ENCODE assay signal across 31 cellular contexts in the genomic region with DNA sequence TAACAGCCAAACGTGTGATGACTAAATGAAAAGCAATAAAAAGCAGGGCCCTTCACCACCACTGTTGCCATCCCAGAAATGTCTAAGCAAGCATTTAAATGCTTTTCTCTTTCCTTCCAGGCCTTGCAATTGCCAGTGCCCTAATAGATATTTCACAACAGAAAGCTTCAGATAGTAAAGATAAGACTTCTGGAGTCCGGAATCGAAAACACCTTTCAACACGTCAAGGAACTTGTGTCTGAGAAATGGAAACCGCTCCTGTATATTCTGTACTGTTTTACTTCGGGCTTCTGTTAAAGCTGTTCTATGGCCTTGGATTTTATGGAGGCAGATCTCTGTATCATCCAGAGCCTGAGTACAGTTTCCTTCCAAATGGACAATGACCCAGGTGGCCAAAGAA.
"Had no signal": no experiment of that assay in that cellular context is flagged by ENCODE, and none has a peak within 500 bp of the region (broad histone marks: within the 10 kb centered on the region; RNA-seq: fewer than 3 reads in every experiment).

No MANE protein-coding gene starts in this region.

- H3K27ac ChIP-seq: brain microvascular endothelial cell, coronary artery, dorsolateral prefrontal cortex, foreskin keratinocyte, gastrocnemius medialis, heart left ventricle, WERI-Rb-1 had no signal

- H3K27me3 ChIP-seq: brain microvascular endothelial cell, foreskin keratinocyte, gastrocnemius medialis, heart left ventricle had no signal

- H3K9me3 ChIP-seq: gastrocnemius medialis, heart left ventricle had no signal

- H3K4me1 ChIP-seq: gastrocnemius medialis, heart left ventricle had no signal

- DNase-seq: activated B cell treated with CpG ODN at 0.5 μM for 24 hours; activated CD4-positive, alpha-beta T cell treated with anti-CD3 and anti-CD28 coated beads for 48 hours; activated CD4-positive, alpha-beta T cell treated with anti-CD3 and anti-CD28 coated beads, Interleukin-2, amount 50 U/mL, for 1 hour; activated CD4-positive, alpha-beta T cell treated with anti-CD3 and anti-CD28 coated beads, Interleukin-2, amount 50 U/mL, for 48 hours; activated CD8-positive, alpha-beta memory T cell treated with anti-CD3 and anti-CD28 coated beads for 24 hours; activated CD8-positive, alpha-beta T cell treated with anti-CD3 and anti-CD28 coated beads for 36 hours; activated gamma-delta T cell; activated naive CD4-positive, alpha-beta T cell; activated naive CD4-positive, alpha-beta T cell treated with anti-CD3 and anti-CD28 coated beads, Interleukin-2, amount 10 ng/mL, durations not matched to agents 7 days and 5 days; activated naive CD8-positive, alpha-beta T cell treated with anti-CD3 and anti-CD28 coated beads, Interleukin-2, amount 10 ng/mL, durations not matched to agents 7 days and 5 days; activated T-cell treated with anti-CD3 and anti-CD28 coated beads, Interleukin-2, amount 50 U/mL, for 4 hours; amniotic stem cell; anterior cingulate cortex; brain microvascular endothelial cell; dorsolateral prefrontal cortex; effector memory CD4-positive, alpha-beta T cell; endodermal cell; gastrocnemius medialis; glutamatergic neuron; heart left ventricle; T-helper 1 cell; T-helper 17 cell; T1000; WERI-Rb-1 had no signal

- ATAC-seq: activated CD4-positive, CD25-positive, alpha-beta regulatory T cell treated with anti-CD3 and anti-CD28 coated beads, Interleukin-2, amount 50 U/mL, for 24 hours; activated CD8-positive, alpha-beta T cell treated with anti-CD3 and anti-CD28 coated beads for 36 hours; activated naive CD4-positive, alpha-beta T cell treated with anti-CD3 and anti-CD28 coated beads, Interleukin-2, amount 50 U/mL, for 72 hours; activated T-cell treated with anti-CD3 and anti-CD28 coated beads, Interleukin-2, amount 50 U/mL, for 4 hours; esophagus mucosa; foreskin keratinocyte; gastrocnemius medialis; heart left ventricle; T-helper 17 cell had no signal

- FAIRE-seq: astrocyte, bronchial epithelial cell had no signal

- H3K36me3 ChIP-seq: brain microvascular endothelial cell, gastrocnemius medialis, heart left ventricle, WERI-Rb-1 had no signal

- H3K4me3 ChIP-seq: coronary artery, dorsolateral prefrontal cortex, gastrocnemius medialis, heart left ventricle had no signal
